6 cellular contexts compared by ENCODE assay signal in the genomic region with DNA sequence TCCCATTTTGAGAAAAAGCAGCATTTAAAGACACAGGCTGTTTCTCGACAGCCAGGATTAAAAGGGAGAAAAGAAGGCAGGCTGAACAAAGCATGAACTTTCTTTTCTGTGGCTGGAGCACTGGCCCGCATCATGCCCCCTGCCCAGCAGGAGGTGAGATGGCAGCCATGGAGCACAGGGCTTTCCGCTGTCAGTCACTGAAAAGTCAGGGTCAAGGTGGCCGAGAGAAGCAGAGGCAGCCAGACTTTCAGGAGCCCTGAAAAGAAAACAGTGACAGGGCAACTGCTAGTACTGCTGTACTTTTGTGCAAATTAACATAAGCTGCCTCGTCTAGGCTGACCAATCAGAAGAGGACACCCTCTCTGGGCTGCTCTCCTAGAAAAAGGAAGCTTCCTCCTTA. TPM values are rescaled to one million over a fixed set of nuclear protein-coding genes. Genes with fewer than 3 reads are reported as not detected.
"Had no signal": no experiment of that assay in that cellular context is flagged by ENCODE, and none has a peak within 500 bp of the region (broad histone marks: within the 10 kb centered on the region; RNA-seq: fewer than 3 reads in every experiment).

No MANE protein-coding gene starts in this region.

- H3K27ac Mint-ChIP-seq: H9 had no signal

- DNase-seq: GM23248, H9, HCEC 1CT, IMR-90 had no signal

- H3K9me3 Mint-ChIP-seq: H9 had no signal

- H3K4me3 Mint-ChIP-seq: H9 had no signal

- H3K4me3 ChIP-seq: GM23248 had no signal

- H3K27ac ChIP-seq: GM23248 had no signal

- H3K9ac ChIP-seq: GM23248 had no signal

- H2AFZ ChIP-seq: GM23248 had no signal

RNA-seq across cellular contexts. Expression of a gene that starts 5.8 kb away (rescaled TPM):
- total RNA-seq: GM23248, H1, H9, HT-29, IMR-90 had no signal
- polyA plus RNA-seq: GM23248, H1, IMR-90 had no signal

RNA-seq across cellular contexts. Expression of a gene that starts 19.4 kb away (rescaled TPM):
- total RNA-seq: GM23248, H1, H9, HT-29, IMR-90 had no signal
- polyA plus RNA-seq: GM23248, H1, IMR-90 had no signal
